ENCODE assay signal across 8 cellular contexts in the genomic region with DNA sequence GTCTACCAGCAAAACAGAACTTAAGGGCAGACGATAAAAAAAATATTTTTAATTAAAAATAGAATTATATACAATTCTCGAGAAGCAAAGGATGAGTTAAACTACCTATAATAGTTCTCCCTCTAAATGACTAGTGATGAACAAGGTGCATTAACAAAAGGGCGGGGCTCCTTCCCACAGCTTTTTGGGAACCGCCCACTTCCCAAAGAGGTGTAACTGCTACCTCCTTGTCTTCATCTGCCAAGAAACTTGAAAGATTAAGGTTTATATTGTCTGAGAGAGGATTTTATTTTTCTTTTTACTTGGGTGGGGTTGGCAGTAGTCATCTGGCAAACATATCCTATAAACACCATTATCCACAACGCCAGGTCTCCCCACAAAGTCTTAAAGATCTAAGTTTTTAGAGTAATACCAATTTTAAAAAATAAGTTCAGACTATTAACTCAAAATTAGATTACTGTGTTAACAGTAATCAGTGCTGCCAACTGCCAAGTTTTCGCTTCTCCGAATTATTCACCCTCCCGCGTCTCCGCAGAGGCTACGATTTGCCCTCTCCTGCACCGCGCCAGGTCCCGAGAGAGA. TPM values are rescaled to one million over a fixed set of nuclear protein-coding genes. Genes with fewer than 3 reads are reported as not detected.
DNase-seq lines count a peak whose midpoint lies in the region; ATAC-seq and TF ChIP-seq lines count a peak whose summit lies in the region.

No MANE protein-coding gene starts in this region.

- H3K4me3 Mint-ChIP-seq in Caco-2 (ENCODE audit: unreplicated experiment): peak overlapping the region; percentile 94

- CTCF ChIA-PET in Caco-2 (lab: Charles Lee): interaction anchor here (2.4 kb wide), 1 partner anchor 18 kb away, joined by 9 read pairs; a partner anchor contains a TSS

- TF ChIP-seq CTCF in Caco-2 (IDR thresholded peaks at IDR 0.05; ENCODE audit: insufficient read depth in 1 of 2, low read depth in 1 of 2, low read length in 1 of 2, severe bottlenecking in 1 of 2, unreplicated experiment in 1 of 2): no peak
- TF ChIP-seq CTCF in left ventricle myocardium inferior (IDR thresholded peaks at IDR 0.05; ENCODE audit: borderline replicate concordance): no peak
- TF ChIP-seq CTCF in gastrocnemius medialis (IDR thresholded peaks at IDR 0.05 in 4 of 5, conservative IDR thresholded peaks at IDR 0.05 in 1 of 5): no peak

- no peak for TF ChIP-seq POLR2A in gastrocnemius medialis (IDR thresholded peaks at IDR 0.05)

- H3K4me1 ChIP-seq in Caco-2 (peaks cover 14% of the 10 kb centered on the region), left ventricle myocardium inferior (peaks cover 39% of the 10 kb centered on the region), gastrocnemius medialis (peaks cover 20 to 22% of the 10 kb centered on the region in 2 donors)

- H3K27me3 Mint-ChIP-seq in Caco-2 (ENCODE audit: insufficient read depth, unreplicated experiment): no peaks in the 10 kb centered on the region

- intact Hi-C loops in Caco-2 (cut with micrococcal nuclease; ENCODE audit: unreplicated experiment) (loop anchor here (2.0 kb wide), 1 partner anchor 19 kb away; a partner anchor contains a TSS), left ventricle myocardium inferior (cut with micrococcal nuclease) (no loop called here), gastrocnemius medialis (cut with DNase I; ENCODE audit: low total_unique reads) (loop anchor here (10.0 kb wide), 4 partner anchors 403 to 823 kb away; a partner anchor contains a TSS)

- in situ Hi-C loops in gastrocnemius medialis (cut with MboI; ENCODE audit: low sequenced_read_pairs in 4 of 4): no loop called here

- H3K27ac ChIP-seq in left ventricle myocardium inferior (replicated peaks) (peak overlapping the region; percentile 94), gastrocnemius medialis (peak overlapping the region; percentile 85 to 94 (median 88))

- H3K36me3 ChIP-seq in Caco-2 (ENCODE audit: control insufficient read depth, insufficient read depth, low read length) (no peaks in the 10 kb centered on the region), MG63 (no peaks in the 10 kb centered on the region), left ventricle myocardium inferior (peaks cover 12% of the 10 kb centered on the region), gastrocnemius medialis (no peaks in the 10 kb centered on the region)

- peaks cover 12% of the 10 kb centered on the region for H3K36me3 Mint-ChIP-seq in Caco-2 (ENCODE audit: insufficient read depth, unreplicated experiment)

- no TSS peak for BruUV-seq in Caco-2 (replicated peaks; lab: Mats Ljungman, UMichigan)

- H3K27ac Mint-ChIP-seq in Caco-2 (ENCODE audit: unreplicated experiment): peak overlapping the region; percentile 84

- DNase-seq in Caco-2 (peak in 1 of 2 experiments; percentile 35), MG63 (peak; percentile 36), left ventricle myocardium inferior (no peak), gastrocnemius medialis (peak in 1 of 2 donors; percentile 14), GF-D8 (lab: John Stamatoyannopoulos, UW) (no peak), HK-2 (ENCODE audit: unreplicated experiment) (no peak)
- peak; percentile 19 for DNase-seq in activated naive CD4-positive, alpha-beta T cell treated with anti-CD3 and anti-CD28 coated beads, Interleukin-2, amount 50 U/mL, for 16 hours

- peaks cover 13% of the 10 kb centered on the region for H3K4me1 Mint-ChIP-seq in Caco-2 (ENCODE audit: low read depth, unreplicated experiment)

- H3K9me3 ChIP-seq in Caco-2 (no peaks in the 10 kb centered on the region), MG63 (no peaks in the 10 kb centered on the region), left ventricle myocardium inferior (replicated peaks) (no peaks in the 10 kb centered on the region), gastrocnemius medialis (no peaks in the 10 kb centered on the region)

- H3K4me3 ChIP-seq in Caco-2 (ENCODE audit: low read depth, low read length) (peak overlapping the region; percentile 59), MG63 (peak overlapping the region; percentile 68), left ventricle myocardium inferior (peak overlapping the region; percentile 88), gastrocnemius medialis (peak overlapping the region; percentile 56 to 89 (median 74))

- H3K9me3 Mint-ChIP-seq in Caco-2 (ENCODE audit: unreplicated experiment): peaks cover 10% of the 10 kb centered on the region

- POLR2A ChIA-PET in Caco-2 (lab: Charles Lee): interaction anchor here (0.6 to 1.2 kb wide), 2 partner anchors 18 to 525 kb away, joined by 8 to 13 read pairs; a partner anchor contains a TSS

- H3K27me3 ChIP-seq in Caco-2 (replicated peaks; ENCODE audit: control insufficient read depth, insufficient read depth, low read length) (no peaks in the 10 kb centered on the region), MG63 (no peaks in the 10 kb centered on the region), left ventricle myocardium inferior (ENCODE audit: low read depth) (no peaks in the 10 kb centered on the region), gastrocnemius medialis (no peaks in the 10 kb centered on the region)

- peak; percentile 34 to 59 for ATAC-seq in gastrocnemius medialis
- no peak for ATAC-seq in GM18520 (IDR thresholded peaks at IDR 0.05; ENCODE audit: unreplicated experiment)

RNA-seq across cellular contexts. Expression of a gene that starts 0.9 kb away (rescaled TPM):
- 28.9 and 29.2 TPM in 2 replicates for total RNA-seq in Caco-2 (2022)
- 5.9 and 9.8 TPM in 2 replicates for total RNA-seq in MG63 (2014; rRNA removed; shearing (Covaris generic); ENCODE audit: low replicate concordance)
- 31.8 TPM for total RNA-seq in left ventricle myocardium inferior
- total RNA-seq in gastrocnemius medialis: 10 to 100 TPM; 26.0 to 55.9 (median 30.2) TPM

RNA-seq across cellular contexts. Expression of a gene that starts 18.0 kb away (rescaled TPM):
- total RNA-seq in Caco-2 (2022) (10.4 and 11.4 TPM in 2 replicates), left ventricle myocardium inferior (14.2 TPM), gastrocnemius medialis (1 to 10 TPM; 4.6 to 6.8 (median 6.1) TPM)
- total RNA-seq in MG63 (2014; rRNA removed; shearing (Covaris generic); ENCODE audit: low replicate concordance): 1.4 and 2.2 TPM in 2 replicates

Comparison
In these comparisons a context has a peak if more than half of its experiments do, and no peak if none do; other contexts are left out.
1. DNase-seq: peak in MG63 (single experiment) and activated naive CD4-positive, alpha-beta T cell treated with anti-CD3 and anti-CD28 coated beads, Interleukin-2, amount 50 U/mL, for 16 hours (single experiment); none in left ventricle myocardium inferior (single experiment), GF-D8 (single experiment) and HK-2 (single experiment).
2. Peak in every context shown above with its lines, with median percentiles within 50 percentile points of each other: H3K4me3 ChIP-seq.